Comparison of ENCODE assay signal across 30 cellular contexts in genomic region chr6:101784094-101784493, GRCh38.
"Had no signal": no experiment of that assay in that cellular context is flagged by ENCODE, and none has a peak within 500 bp of the region (broad histone marks: within the 10 kb centered on the region; RNA-seq: fewer than 3 reads in every experiment).

No MANE protein-coding gene starts in this region.

- H3K27me3 Mint-ChIP-seq: naive thymus-derived CD4-positive, alpha-beta T cell; progenitor cell of endocrine pancreas; stimulated activated memory B cell treated with anti-CD40 and anti-IgM and Interleukin-4, amounts not matched to agents 10 μg/mL and 1 μg/mL and 100 μg/mL, for 72 hours; stimulated activated naive CD8-positive, alpha-beta T cell treated with anti-CD3 and anti-CD28 coated beads, Interleukin-15, amount 100 ng/mL, for 72 hours; type B pancreatic cell had no signal

- ATAC-seq: naive thymus-derived CD4-positive, alpha-beta T cell; natural killer cell; pancreas; psoas muscle; right cardiac atrium; right lobe of liver; stimulated activated memory B cell treated with anti-CD40 and anti-IgM and Interleukin-4, amounts not matched to agents 10 μg/mL and 1 μg/mL and 100 μg/mL, for 72 hours; stimulated activated naive CD8-positive, alpha-beta T cell treated with anti-CD3 and anti-CD28 coated beads, Interleukin-15, amount 100 ng/mL, for 72 hours; stimulated activated naive CD8-positive, alpha-beta T cell treated with anti-CD3 and anti-CD28 coated beads, Interleukin-15, Interleukin-2, amounts not matched to agents 100 U/mL and 50 U/mL, for 24 hours; upper lobe of right lung had no signal

- H3K4me1 ChIP-seq: pancreas, psoas muscle, right lobe of liver, sigmoid colon, suprapubic skin, testis, tibial artery, transverse colon, upper lobe of right lung, uterus had no signal

- H3K27ac Mint-ChIP-seq: naive thymus-derived CD4-positive, alpha-beta T cell; natural killer cell; nephron; progenitor cell of endocrine pancreas; stimulated activated memory B cell treated with anti-CD40 and anti-IgM and Interleukin-4, amounts not matched to agents 10 μg/mL and 1 μg/mL and 100 μg/mL, for 72 hours; stimulated activated naive CD8-positive, alpha-beta T cell treated with anti-CD3 and anti-CD28 coated beads, Interleukin-15, amount 100 ng/mL, for 72 hours; type B pancreatic cell had no signal

- DNase-seq: naive thymus-derived CD4-positive, alpha-beta T cell; natural killer cell; nucleus accumbens; pancreas; right cardiac atrium; right lobe of liver; sigmoid colon; small intestine; stimulated activated CD4-positive, alpha-beta T cell treated with anti-CD3 and anti-CD28 coated beads, Interleukin-15, amount 100 ng/mL, for 24 hours; stimulated activated CD4-positive, alpha-beta T cell treated with anti-CD3 and anti-CD28 coated beads, Interleukin-2, amount 100 ng/mL, for 24 hours; stimulated activated CD4-positive, alpha-beta T cell treated with anti-CD3 and anti-CD28 coated beads, Interleukin-2, amount 100 ng/mL, for 48 hours; stimulated activated CD4-positive, alpha-beta T cell treated with anti-CD3 and anti-CD28 coated beads, Interleukin-4, amount 100 ng/mL, for 24 hours; stimulated activated CD8-positive, alpha-beta memory T cell treated with anti-CD3 and anti-CD28 coated beads, Interleukin-4, amount 100 ng/mL, for 48 hours; stimulated activated naive CD4-positive, alpha-beta T cell; stimulated activated naive CD8-positive, alpha-beta T cell treated with anti-CD3 and anti-CD28 coated beads, Interleukin-15, amount 100 ng/mL, for 72 hours; stimulated activated naive CD8-positive, alpha-beta T cell treated with anti-CD3 and anti-CD28 coated beads, Interleukin-15, Interleukin-2, amounts not matched to agents 100 U/mL and 50 U/mL, for 24 hours; substantia nigra; testis; tibial artery; transverse colon; upper lobe of right lung; uterus had no signal

- H3K27me3 ChIP-seq: neutrophil, pancreas, right lobe of liver, sigmoid colon, suprapubic skin, testis, tibial artery, transverse colon, upper lobe of right lung, uterus had no signal

- H3K4me1 Mint-ChIP-seq: naive thymus-derived CD4-positive, alpha-beta T cell; natural killer cell; nephron; neural crest cell; stimulated activated memory B cell treated with anti-CD40 and anti-IgM and Interleukin-4, amounts not matched to agents 10 μg/mL and 1 μg/mL and 100 μg/mL, for 72 hours; stimulated activated naive CD8-positive, alpha-beta T cell treated with anti-CD3 and anti-CD28 coated beads, Interleukin-15, amount 100 ng/mL, for 72 hours had no signal

- H3K4me3 Mint-ChIP-seq: naive thymus-derived CD4-positive, alpha-beta T cell; natural killer cell; nephron; neural crest cell; stimulated activated memory B cell treated with anti-CD40 and anti-IgM and Interleukin-4, amounts not matched to agents 10 μg/mL and 1 μg/mL and 100 μg/mL, for 72 hours; stimulated activated naive CD8-positive, alpha-beta T cell treated with anti-CD3 and anti-CD28 coated beads, Interleukin-15, amount 100 ng/mL, for 72 hours; type B pancreatic cell had no signal

- H3K9me3 ChIP-seq: neutrophil, pancreas, right lobe of liver, sigmoid colon, testis, tibial artery, transverse colon, upper lobe of right lung, uterus had no signal

- H3K4me3 ChIP-seq: pancreas, psoas muscle, right lobe of liver, sigmoid colon, suprapubic skin, testis, tibial artery, transverse colon, upper lobe of right lung, uterus had no signal

- H3K27ac ChIP-seq: neutrophil, pancreas, psoas muscle, right lobe of liver, sigmoid colon, suprapubic skin, testis, tibial artery, transverse colon, upper lobe of right lung, uterus had no signal

- H3K36me3 Mint-ChIP-seq: naive thymus-derived CD4-positive, alpha-beta T cell; stimulated activated memory B cell treated with anti-CD40 and anti-IgM and Interleukin-4, amounts not matched to agents 10 μg/mL and 1 μg/mL and 100 μg/mL, for 72 hours; type B pancreatic cell had no signal

- H3K9me3 Mint-ChIP-seq: type B pancreatic cell had no signal

- FAIRE-seq: pancreas, small intestine had no signal

- H3K36me3 ChIP-seq: neutrophil, pancreas, right lobe of liver, sigmoid colon, suprapubic skin, tibial artery, transverse colon, upper lobe of right lung, uterus had no signal
